Comparison of ENCODE assay signal across 13 cellular contexts in genomic region chr6:169451065-169451840, GRCh38.
DNase-seq lines count a peak whose midpoint lies in the region; ATAC-seq, FAIRE-seq and TF ChIP-seq lines count a peak whose summit lies in the region.
"Had no signal": no experiment of that assay in that cellular context is flagged by ENCODE, and none has a peak within 500 bp of the region (broad histone marks: within the 10 kb centered on the region; RNA-seq: fewer than 3 reads in every experiment).

No MANE protein-coding gene starts in this region.

- H3K56ac ChIP-seq in H9 (ENCODE audit: insufficient read length, low read depth, low read length): no peak overlapping the region

- H3K4me1 Mint-ChIP-seq in H9: peaks cover 3 to 5% of the 10 kb centered on the region in 2 experiments; a peak in 2 of 4 replicates
- no peaks in the 10 kb centered on the region for H3K4me1 Mint-ChIP-seq in activated CD4-positive, alpha-beta T cell treated with anti-CD3 and anti-CD28 coated beads, Interleukin-2, amount 10 ng/mL, durations not matched to agents 24 days and 14 days
- H3K4me1 Mint-ChIP-seq: activated naive CD4-positive, alpha-beta T cell treated with anti-CD3 and anti-CD28 coated beads, Interleukin-2, amount 10 ng/mL, durations not matched to agents 7 days and 5 days; naive B cell had no signal

- H4K8ac ChIP-seq in H9 (replicated peaks; ENCODE audit: insufficient read length, low read depth, low read length): no peak overlapping the region

- peaks cover 5% of the 10 kb centered on the region for H3K4me1 ChIP-seq in A673 (ENCODE audit: insufficient read depth, low read length, poor library complexity, severe bottlenecking)
- peaks cover 40% of the 10 kb centered on the region for H3K4me1 ChIP-seq in SJSA1 (replicated peaks)
- peaks cover 19% of the 10 kb centered on the region for H3K4me1 ChIP-seq in foreskin keratinocyte
- peaks cover 22% of the 10 kb centered on the region for H3K4me1 ChIP-seq in skeletal muscle satellite cell (ENCODE audit: control insufficient read depth, insufficient read depth, low read length)
- no peaks in the 10 kb centered on the region for H3K4me1 ChIP-seq in H9 (ENCODE audit: insufficient read depth, low read length)

- H3K4me3 ChIP-seq in A673 (ENCODE audit: low read depth, low read length, poor library complexity, severe bottlenecking) (peak overlapping the region; percentile 16), SJSA1 (no peak overlapping the region), skeletal muscle satellite cell (ENCODE audit: low read length) (no peak overlapping the region)

- no peak overlapping the region for H3K14ac ChIP-seq in H9 (ENCODE audit: insufficient read depth, low read length)

- no peak overlapping the region for H3K18ac ChIP-seq in H9 (ENCODE audit: insufficient read length, low read depth, low read length)

- no peak overlapping the region for H2BK12ac ChIP-seq in H9 (ENCODE audit: insufficient read length, low read depth, low read length)

- H3K9me3 ChIP-seq in A673 (ENCODE audit: low read depth, low read length, poor library complexity, severe bottlenecking) (no peaks in the 10 kb centered on the region), SJSA1 (replicated peaks) (no peaks in the 10 kb centered on the region), skeletal muscle satellite cell (replicated peaks; ENCODE audit: low read length) (no peaks in the 10 kb centered on the region), H9 (ENCODE audit: control insufficient read depth, low read depth, low read length) (no peaks in the 10 kb centered on the region)

- H3K79me1 ChIP-seq in H9 (ENCODE audit: insufficient read depth, low read depth, low read length, poor library complexity, severe bottlenecking): no peaks in the 10 kb centered on the region

- H3K27ac ChIP-seq in A673 (ENCODE audit: low read depth, low read length, poor library complexity, severe bottlenecking): no peak overlapping the region
- peak overlapping the region; percentile 75 for H3K27ac ChIP-seq in SJSA1
- H3K27ac ChIP-seq in foreskin keratinocyte: peak overlapping the region; percentile 37
- no peak overlapping the region for H3K27ac ChIP-seq in H9 (ENCODE audit: insufficient read length, low read depth, low read length)
- H3K27ac ChIP-seq: RWPE1 had no signal

- H3K9ac ChIP-seq in skeletal muscle satellite cell (ENCODE audit: low read depth, low read length) (peak overlapping the region; percentile 79), H9 (ENCODE audit: extremely low read depth, insufficient read length, low read length) (no peak overlapping the region)

- no peak for TF ChIP-seq CTCF in A673 (conservative IDR thresholded peaks at IDR 0.05; ENCODE audit: low read depth, low read length)
- no peak for TF ChIP-seq CTCF in foreskin keratinocyte (conservative IDR thresholded peaks at IDR 0.05)
- TF ChIP-seq CTCF in H9 (conservative IDR thresholded peaks at IDR 0.05): no peak

- H3K36me3 ChIP-seq in A673 (ENCODE audit: insufficient read depth, low read length, poor library complexity, severe bottlenecking) (no peaks in the 10 kb centered on the region), SJSA1 (no peaks in the 10 kb centered on the region), skeletal muscle satellite cell (ENCODE audit: insufficient read depth, low read length) (no peaks in the 10 kb centered on the region)

- H2BK120ac ChIP-seq in H9 (ENCODE audit: low read depth, low read length, poor library complexity, severe bottlenecking): no peak overlapping the region

- H3K79me2 ChIP-seq in H9 (ENCODE audit: insufficient read depth, low read length): no peaks in the 10 kb centered on the region

- H3K4me3 Mint-ChIP-seq in H9: no peak overlapping the region
- no peak overlapping the region for H3K4me3 Mint-ChIP-seq in activated CD4-positive, alpha-beta T cell treated with anti-CD3 and anti-CD28 coated beads, Interleukin-2, amount 10 ng/mL, durations not matched to agents 24 days and 14 days
- H3K4me3 Mint-ChIP-seq: activated naive CD4-positive, alpha-beta T cell treated with anti-CD3 and anti-CD28 coated beads, Interleukin-2, amount 10 ng/mL, durations not matched to agents 7 days and 5 days; naive B cell had no signal

- H3K4ac ChIP-seq in H9 (ENCODE audit: low read depth, low read length): no peak overlapping the region

- no peak overlapping the region for H2BK15ac ChIP-seq in H9 (ENCODE audit: low read depth, low read length)

- no peaks in the 10 kb centered on the region for H3K9me3 Mint-ChIP-seq in H9
- H3K9me3 Mint-ChIP-seq in activated CD4-positive, alpha-beta T cell treated with anti-CD3 and anti-CD28 coated beads, Interleukin-2, amount 10 ng/mL, durations not matched to agents 24 days and 14 days: no peaks in the 10 kb centered on the region
- H3K9me3 Mint-ChIP-seq: activated naive CD4-positive, alpha-beta T cell treated with anti-CD3 and anti-CD28 coated beads, Interleukin-2, amount 10 ng/mL, durations not matched to agents 7 days and 5 days; naive B cell had no signal

- H2AK5ac ChIP-seq in H9 (ENCODE audit: insufficient read length, low read length): no peak overlapping the region

- CTCF ChIA-PET in A673 (lab: Charles Lee): no interaction called here

- H3K27me3 Mint-ChIP-seq in H9 (ENCODE audit: low read depth): no peaks in the 10 kb centered on the region; the same call in 1 of the 2 replicates
- H3K27me3 Mint-ChIP-seq in activated CD4-positive, alpha-beta T cell treated with anti-CD3 and anti-CD28 coated beads, Interleukin-2, amount 10 ng/mL, durations not matched to agents 24 days and 14 days: no peaks in the 10 kb centered on the region
- H3K27me3 Mint-ChIP-seq: activated naive CD4-positive, alpha-beta T cell treated with anti-CD3 and anti-CD28 coated beads, Interleukin-2, amount 10 ng/mL, durations not matched to agents 7 days and 5 days had no signal

- H3K4me2 ChIP-seq in skeletal muscle satellite cell (ENCODE audit: low read length): peak overlapping the region; percentile 76
- H3K4me2 ChIP-seq in H9 (ENCODE audit: insufficient read depth, insufficient read length, low read length): no peak overlapping the region

- H2BK20ac ChIP-seq in H9 (ENCODE audit: low read depth, low read length, poor library complexity, severe bottlenecking): no peak overlapping the region

- no peak for FAIRE-seq in urothelium cell line (lab: Jason Lieb, UNC)

- ATAC-seq in foreskin keratinocyte: peak; percentile 39

- no CpG with 5 or more reads among the region's 14 CpGs for WGBS in H9 (ENCODE audit: extremely low coverage, insufficient read length, low lambda C conversion rate)

- no peak overlapping the region for H3K23ac ChIP-seq in H9 (ENCODE audit: insufficient read length, low read depth, low read length)

- H2AFZ ChIP-seq in H9 (ENCODE audit: low read length): no peak overlapping the region

- H3T11ph ChIP-seq in H9 (ENCODE audit: low read length): no peak overlapping the region

- no peaks in the 10 kb centered on the region for H3K36me3 Mint-ChIP-seq in H9 (ENCODE audit: insufficient read depth in 1 of 3, low read depth in 3 of 3)
- H3K36me3 Mint-ChIP-seq in activated CD4-positive, alpha-beta T cell treated with anti-CD3 and anti-CD28 coated beads, Interleukin-2, amount 10 ng/mL, durations not matched to agents 24 days and 14 days (ENCODE audit: low read depth): no peaks in the 10 kb centered on the region
- H3K36me3 Mint-ChIP-seq: activated naive CD4-positive, alpha-beta T cell treated with anti-CD3 and anti-CD28 coated beads, Interleukin-2, amount 10 ng/mL, durations not matched to agents 7 days and 5 days; naive B cell had no signal

- H4K5ac ChIP-seq in H9 (ENCODE audit: insufficient read length, low read depth, low read length): no peak overlapping the region

- no peaks in the 10 kb centered on the region for H3K23me2 ChIP-seq in H9 (ENCODE audit: insufficient read length, low read depth, low read length, poor library complexity, severe bottlenecking)

- POLR2A ChIA-PET in A673 (lab: Charles Lee; ENCODE audit: low non-redundant PET): no interaction called here

- intact Hi-C loops in A673 (cut with micrococcal nuclease; ENCODE audit: unreplicated experiment) (no loop called here), posterior vena cava (cut with DNase I) (no loop called here)
- intact Hi-C loops in activated CD4-positive, alpha-beta T cell treated with anti-CD3 and anti-CD28 coated beads, Interleukin-2, amount 10 ng/mL, durations not matched to agents 24 days and 14 days (cut with micrococcal nuclease): no loop called here

- H3K27me3 ChIP-seq in A673 (replicated peaks; ENCODE audit: insufficient read depth, low read depth, low read length, poor library complexity) (no peaks in the 10 kb centered on the region), SJSA1 (replicated peaks) (no peaks in the 10 kb centered on the region), foreskin keratinocyte (no peaks in the 10 kb centered on the region), skeletal muscle satellite cell (ENCODE audit: control insufficient read depth, insufficient read depth, low read length) (no peaks in the 10 kb centered on the region), H9 (ENCODE audit: insufficient read depth, low read length) (no peaks in the 10 kb centered on the region)

- no peak overlapping the region for H3K27ac Mint-ChIP-seq in H9
- no peak overlapping the region for H3K27ac Mint-ChIP-seq in activated CD4-positive, alpha-beta T cell treated with anti-CD3 and anti-CD28 coated beads, Interleukin-2, amount 10 ng/mL, durations not matched to agents 24 days and 14 days
- H3K27ac Mint-ChIP-seq: activated naive CD4-positive, alpha-beta T cell treated with anti-CD3 and anti-CD28 coated beads, Interleukin-2, amount 10 ng/mL, durations not matched to agents 7 days and 5 days had no signal

- H4K91ac ChIP-seq in H9 (ENCODE audit: insufficient read length, low read depth, low read length): no peak overlapping the region

- H4K20me1 ChIP-seq in H9 (ENCODE audit: control insufficient read depth, insufficient read depth, insufficient read length): no peaks in the 10 kb centered on the region

- DNase-seq in A673 (ENCODE audit: low spot score) (peak; percentile 28), SJSA1 (ENCODE audit: low read depth in 1 of 2, low spot score in 2 of 2) (no peak), foreskin keratinocyte (peak; percentile 48 to 54), H9 (no peak), urothelium cell line (ENCODE audit: low spot score) (no peak), posterior vena cava (ENCODE audit: low spot score) (no peak)
- no peak for DNase-seq in activated CD4-positive, alpha-beta T cell treated with anti-CD3 and anti-CD28 coated beads, Interleukin-2, amount 10 ng/mL, durations not matched to agents 24 days and 14 days
- DNase-seq: activated naive CD4-positive, alpha-beta T cell treated with anti-CD3 and anti-CD28 coated beads, Interleukin-2, amount 10 ng/mL, durations not matched to agents 7 days and 5 days; naive B cell; NCI-H187; NCI-H526 had no signal

- BruUV-seq in A673 (replicated peaks; lab: Mats Ljungman, UMichigan): no TSS peak

- H2BK5ac ChIP-seq in H9 (ENCODE audit: insufficient read length, low read length): no peak overlapping the region

Comparison
In these comparisons a context has a peak if more than half of its experiments do, and no peak if none do; other contexts are left out.
1. DNase-seq: peak in A673 (single experiment) and foreskin keratinocyte (2 of 2); none in SJSA1 (0 of 2), H9 (single experiment), activated CD4-positive, alpha-beta T cell treated with anti-CD3 and anti-CD28 coated beads, Interleukin-2, amount 10 ng/mL, durations not matched to agents 24 days and 14 days (single experiment), urothelium cell line (single experiment) and posterior vena cava (single experiment).
2. H3K27ac ChIP-seq: peak in SJSA1 (single experiment) and foreskin keratinocyte (single experiment); none in A673 (single experiment) and H9 (single experiment).